In genomic region chr10:35328404-35329037, GRCh38 we compare ENCODE assay signal across 14 cellular contexts. TPM values are rescaled to one million over a fixed set of nuclear protein-coding genes. Genes with fewer than 3 reads are reported as not detected.
DNase-seq lines count a peak whose midpoint lies in the region; ATAC-seq and TF ChIP-seq lines count a peak whose summit lies in the region.
"Had no signal": no experiment of that assay in that cellular context is flagged by ENCODE, and none has a peak within 500 bp of the region (broad histone marks: within the 10 kb centered on the region; RNA-seq: fewer than 3 reads in every experiment).

No MANE protein-coding gene starts in this region.

- no peak for TF ChIP-seq CTCF in retinal pigment epithelial cell (conservative IDR thresholded peaks at IDR 0.05; ENCODE audit: low read depth, low read length)

- DNase-seq in activated T-cell treated with anti-CD3 and anti-CD28 coated beads, Interleukin-2, amount 50 U/mL, for 24 hours, result no peak
- DNase-seq in activated T-cell treated with anti-CD3 and anti-CD28 coated beads, Interleukin-2, amount 50 U/mL, for 48 hours, result no peak
- DNase-seq in amniotic epithelial cell (ENCODE audit: low read depth) (peak; percentile 94), retinal pigment epithelial cell (ENCODE audit: low read depth) (peak; percentile 46), mesenteric fat pad (ENCODE audit: low spot score) (no peak), iPS-NIHi11 (ENCODE audit: low spot score) (no peak), globus pallidus (ENCODE audit: low spot score) (no peak)
- DNase-seq: C1 segment of cervical spinal cord; colonic mucosa; naive thymus-derived CD4-positive, alpha-beta T cell; NCI-H146; Peyer's patch had no signal

- no peaks in the 10 kb centered on the region for H3K9me3 Mint-ChIP-seq in activated T-cell treated with anti-CD3 and anti-CD28 coated beads, Interleukin-2, amount 50 U/mL, for 24 hours
- H3K9me3 Mint-ChIP-seq: naive thymus-derived CD4-positive, alpha-beta T cell had no signal

- H3K27ac Mint-ChIP-seq in activated T-cell treated with anti-CD3 and anti-CD28 coated beads, Interleukin-2, amount 50 U/mL, for 24 hours, result peak overlapping the region; percentile 75

- H3K4me3 Mint-ChIP-seq in activated T-cell treated with anti-CD3 and anti-CD28 coated beads, Interleukin-2, amount 50 U/mL, for 24 hours, result no peak overlapping the region

- peaks cover 60% of the 10 kb centered on the region for H3K4me1 Mint-ChIP-seq in activated T-cell treated with anti-CD3 and anti-CD28 coated beads, Interleukin-2, amount 50 U/mL, for 24 hours (ENCODE audit: low read depth)

- peak; percentile 64 for ATAC-seq in HG02852 (IDR thresholded peaks at IDR 0.05; ENCODE audit: unreplicated experiment)
- ATAC-seq: naive thymus-derived CD4-positive, alpha-beta T cell had no signal

- H3K36me3 Mint-ChIP-seq in activated T-cell treated with anti-CD3 and anti-CD28 coated beads, Interleukin-2, amount 50 U/mL, for 24 hours (ENCODE audit: low read depth), result peaks cover 33% of the 10 kb centered on the region

- H3K27me3 Mint-ChIP-seq in activated T-cell treated with anti-CD3 and anti-CD28 coated beads, Interleukin-2, amount 50 U/mL, for 24 hours, result no peaks in the 10 kb centered on the region
- H3K27me3 Mint-ChIP-seq: naive thymus-derived CD4-positive, alpha-beta T cell had no signal

- no peak overlapping the region for H3K4me3 ChIP-seq in retinal pigment epithelial cell (ENCODE audit: low read length)
- H3K4me3 ChIP-seq: colonic mucosa, HAP-1, Peyer's patch had no signal

RNA-seq across cellular contexts. Expression of gene CCNY, which starts 7.8 kb away (rescaled TPM):
- 73.9 TPM for total RNA-seq in mesenteric fat pad

Comparison
In these comparisons a context has a peak if more than half of its experiments do, and no peak if none do; other contexts are left out.
1. DNase-seq: peak in amniotic epithelial cell (single experiment) and retinal pigment epithelial cell (single experiment); none in activated T-cell treated with anti-CD3 and anti-CD28 coated beads, Interleukin-2, amount 50 U/mL, for 24 hours (single experiment), activated T-cell treated with anti-CD3 and anti-CD28 coated beads, Interleukin-2, amount 50 U/mL, for 48 hours (0 of 2), mesenteric fat pad (single experiment), iPS-NIHi11 (single experiment) and globus pallidus (single experiment).